In genomic region chr3:171833775-171834460, GRCh38 we compare ENCODE assay signal across 8 cellular contexts. TPM values are rescaled to one million over a fixed set of nuclear protein-coding genes. Genes with fewer than 3 reads are reported as not detected.
DNase-seq lines count a peak whose midpoint lies in the region; ATAC-seq and TF ChIP-seq lines count a peak whose summit lies in the region.

No MANE protein-coding gene starts in this region.

- ATAC-seq in GM18907 (IDR thresholded peaks at IDR 0.05; ENCODE audit: unreplicated experiment): peak; percentile 57
- peak; percentile 55 for ATAC-seq in mucosa of descending colon
- ATAC-seq in GM18873 (IDR thresholded peaks at IDR 0.05; ENCODE audit: low FRiP score, unreplicated experiment): no peak

- peak overlapping the region in 2 of 5 experiments; percentile 28 to 71 for H3K27ac Mint-ChIP-seq in brain

- H3K4me1 ChIP-seq in mucosa of descending colon (ENCODE audit: low read depth): no peaks in the 10 kb centered on the region

- no peak overlapping the region for H3K4me3 Mint-ChIP-seq in brain

- H3K9me3 Mint-ChIP-seq in brain: no peaks in the 10 kb centered on the region

- peaks cover 40% of the 10 kb centered on the region for H3K4me1 Mint-ChIP-seq in brain

- DNase-seq in AML-193 (lab: John Stamatoyannopoulos, UW) (peak; percentile 86 to 94), NB4 (ENCODE audit: low read depth) (peak; percentile 59), mucosa of descending colon (no peak), activated T-cell treated with anti-CD3 and anti-CD28 coated beads for 4 hours (no peak), iPS-NIHi7 (ENCODE audit: extremely low spot score) (no peak)

- no peaks in the 10 kb centered on the region for H3K36me3 Mint-ChIP-seq in brain

- H3K4me3 ChIP-seq in NB4 (ENCODE audit: low read depth, low read length) (no peak overlapping the region), mucosa of descending colon (no peak overlapping the region)

- no peaks in the 10 kb centered on the region for H3K36me3 ChIP-seq in mucosa of descending colon (ENCODE audit: low read depth)

- no peak for TF ChIP-seq POLR2A in NB4 (IDR thresholded peaks at IDR 0.05; ENCODE audit: extremely low read depth, insufficient read length)

- TF ChIP-seq CTCF in NB4 (IDR thresholded peaks at IDR 0.05; ENCODE audit: low read depth, low read length) (peak; percentile 30), brain (conservative IDR thresholded peaks at IDR 0.05) (peak; percentile 57 to 67), mucosa of descending colon (IDR thresholded peaks at IDR 0.05) (no peak)

- no peaks in the 10 kb centered on the region for H3K27me3 Mint-ChIP-seq in brain

- intact Hi-C loops in mucosa of descending colon (cut with DNase I, micrococcal nuclease): no loop called here

- no peaks in the 10 kb centered on the region for H3K9me3 ChIP-seq in mucosa of descending colon

RNA-seq across cellular contexts. Expression of gene TMEM212, which starts 9.2 kb away (rescaled TPM):
- not detected for polyA plus RNA-seq in brain (ENCODE audit: insufficient read depth, low read depth, low replicate concordance)
- not detected for total RNA-seq in mucosa of descending colon

RNA-seq across cellular contexts. Expression of gene PLD1, which starts 23.6 kb away (rescaled TPM):
- 6.4 TPM for polyA plus RNA-seq in brain (ENCODE audit: insufficient read depth, low read depth, low replicate concordance)
- total RNA-seq in mucosa of descending colon: 100 to 1,000 TPM in 1 of 3 donors, 10 to 100 TPM in 2; 46.6 to 105 (median 65.1) TPM

Comparison
In these comparisons a context has a peak if more than half of its experiments do, and no peak if none do; other contexts are left out.
1. DNase-seq: peak in AML-193 (2 of 2) and NB4 (single experiment); none in mucosa of descending colon (0 of 3), activated T-cell treated with anti-CD3 and anti-CD28 coated beads for 4 hours (single experiment) and iPS-NIHi7 (single experiment).